Comparison of ENCODE assay signal across 9 cellular contexts in genomic region chr22:49999063-49999900, GRCh38. TPM values are rescaled to one million over a fixed set of nuclear protein-coding genes. Genes with fewer than 3 reads are reported as not detected.
DNase-seq lines count a peak whose midpoint lies in the region; ATAC-seq and TF ChIP-seq lines count a peak whose summit lies in the region.
"Had no signal": no experiment of that assay in that cellular context is flagged by ENCODE, and none has a peak within 500 bp of the region (broad histone marks: within the 10 kb centered on the region; RNA-seq: fewer than 3 reads in every experiment).

No MANE protein-coding gene starts in this region.

- H3K27ac ChIP-seq in right cardiac atrium (ENCODE audit: low read length), result no peak overlapping the region

- no peak for TF ChIP-seq CTCF in GM13977 (IDR thresholded peaks at IDR 0.05; ENCODE audit: extremely low read depth, insufficient read depth, missing control alignments)

- H3K4me1 ChIP-seq in HAP-1, result no peaks in the 10 kb centered on the region
- H3K4me1 ChIP-seq in right cardiac atrium (ENCODE audit: control insufficient read depth, insufficient read depth, low read length), result no peaks in the 10 kb centered on the region

- in situ Hi-C loops in HAP-1 (cut with MboI; ENCODE audit: low sequenced_read_pairs) (no loop called here), GM13977 (cut with MboI; ENCODE audit: low pct_unique_long_range_greater_than_20kb, low sequenced_read_pairs, unreplicated experiment) (no loop called here)

- peak; percentile 4 to 60 for ATAC-seq in right cardiac atrium
- ATAC-seq in sciatic nerve, result no peak

- intact Hi-C loops in right cardiac atrium (cut with DNase I), result no loop called here
- intact Hi-C loops in sciatic nerve (cut with DNase I), result no loop called here

- no peaks in the 10 kb centered on the region for H3K9me3 ChIP-seq in HAP-1
- no peaks in the 10 kb centered on the region for H3K9me3 ChIP-seq in right cardiac atrium (ENCODE audit: control insufficient read depth, low read length)

- H3K4me3 ChIP-seq in HAP-1, result peak overlapping the region; percentile 33
- no peak overlapping the region for H3K4me3 ChIP-seq in right cardiac atrium (ENCODE audit: low read length)

- DNase-seq in HAP-1 (ENCODE audit: low spot score in 2 of 2) (peak in 1 of 2 experiments; percentile 74), right cardiac atrium (peak in 1 of 3 donors; percentile 60), sciatic nerve (ENCODE audit: low spot score) (peak; percentile 53), NCI-H128 (lab: John Stamatoyannopoulos, UW; ENCODE audit: unreplicated experiment) (no peak), GM13977 (ENCODE audit: low spot score) (no peak), NCI-H1092 treated with DMSO at 0.1 percent for 48 hours (lab: John Stamatoyannopoulos, UW) (no peak), NCI-H2227 treated with DMSO at 0.1 percent for 48 hours (lab: John Stamatoyannopoulos, UW) (no peak)
- peak; percentile 72 for DNase-seq in activated CD8-positive, alpha-beta memory T cell treated with anti-CD3 and anti-CD28 coated beads, Interleukin-2, amount 50 U/mL, for 48 hours
- DNase-seq: NCI-H1930 had no signal

- H3K27me3 ChIP-seq in HAP-1 (ENCODE audit: low read depth), result no peaks in the 10 kb centered on the region
- H3K27me3 ChIP-seq in right cardiac atrium (ENCODE audit: control insufficient read depth, insufficient read depth), result no peaks in the 10 kb centered on the region

- WGBS in right cardiac atrium, result 13% methylated on average over 62 of the region's 67 CpGs

- no peaks in the 10 kb centered on the region for H3K36me3 ChIP-seq in HAP-1 (replicated peaks)

RNA-seq across cellular contexts. Expression of gene IL17REL, which starts 13.3 kb away (rescaled TPM):
- under 1 TPM in 1 of 4 donors, not detected in 3; 0.06 TPM for total RNA-seq in right cardiac atrium
- not detected for polyA plus RNA-seq in right cardiac atrium
- not detected for total RNA-seq in sciatic nerve

RNA-seq across cellular contexts. Expression of gene PIM3, which starts 38.7 kb away (rescaled TPM):
- total RNA-seq in right cardiac atrium (10 to 100 TPM; 39.9 to 55.8 (median 49.9) TPM), sciatic nerve (62.2 TPM)
- polyA plus RNA-seq in right cardiac atrium, result 39.0 TPM

RNA-seq across cellular contexts. Expression of gene TTLL8, which starts 58.8 kb away (rescaled TPM):
- total RNA-seq in right cardiac atrium (not detected), sciatic nerve (not detected)
- polyA plus RNA-seq in right cardiac atrium, result not detected

Comparison
In these comparisons a context has a peak if more than half of its experiments do, and no peak if none do; other contexts are left out.
1. DNase-seq: peak in activated CD8-positive, alpha-beta memory T cell treated with anti-CD3 and anti-CD28 coated beads, Interleukin-2, amount 50 U/mL, for 48 hours (single experiment) and sciatic nerve (single experiment); none in NCI-H128 (single experiment), GM13977 (single experiment), NCI-H1092 treated with DMSO at 0.1 percent for 48 hours (single experiment) and NCI-H2227 treated with DMSO at 0.1 percent for 48 hours (single experiment).